Comparison of ENCODE assay signal across 1 cellular context in genomic region chr11:32529994-32530588, GRCh38.
TF ChIP-seq lines count a peak whose summit lies in the region.

No MANE protein-coding gene starts in this region.

TF ChIP-seq in GM12878, 131 proteins besides CTCF, POLR2A, EP300 and RAD21 (continued from another document and continues in another):
- TF ChIP-seq USF1 (IDR thresholded peaks at IDR 0.05; ENCODE audit: borderline replicate concordance, extremely low read length, insufficient read depth, low read depth, low read length) (no peak), YY1 (IDR thresholded peaks at IDR 0.05; ENCODE audit: low read depth, low read length) (peak; percentile 61; the same call in 1 of the 2 replicates), PAX8 (IDR thresholded peaks at IDR 0.05) (no peak), NR2C2 (IDR thresholded peaks at IDR 0.05; ENCODE audit: borderline replicate concordance, control insufficient read depth, insufficient read length, low read depth) (no peak), ZBTB11 (CRISPR knock-in tag; IDR thresholded peaks at IDR 0.05) (no peak), TCF7 (IDR thresholded peaks at IDR 0.05; ENCODE audit: borderline replicate concordance) (no peak), MTA2 (IDR thresholded peaks at IDR 0.05; ENCODE audit: low read depth) (peak; percentile 82; the same call in 1 of the 2 replicates), CEBPZ (IDR thresholded peaks at IDR 0.05; ENCODE audit: low read depth, low read length) (no peak), CEBPB (IDR thresholded peaks at IDR 0.05; ENCODE audit: borderline replicate concordance in 1 of 2, low read depth in 2 of 2, low read length in 2 of 2) (no peak), RBBP5 (conservative IDR thresholded peaks at IDR 0.05) (peak; percentile 80; the same call in 1 of the 2 replicates), PBX3 (IDR thresholded peaks at IDR 0.05; ENCODE audit: insufficient replicate concordance, low read depth, low read length) (no peak), FOXM1 (IDR thresholded peaks at IDR 0.05; ENCODE audit: low read depth, low read length) (peak; percentile 78), MLLT1 (IDR thresholded peaks at IDR 0.05) (0 out of 2 replicates have a peak, but pooled peaks have one; percentile 45), ZNF592 (IDR thresholded peaks at IDR 0.05) (no peak), KLF5 (IDR thresholded peaks at IDR 0.05; ENCODE audit: partially characterized antibody) (no peak), ZBTB33 (IDR thresholded peaks at IDR 0.05) (no peak), MXI1 (IDR thresholded peaks at IDR 0.05; ENCODE audit: low read depth, low read length) (peak; percentile 18; the same call in 1 of the 2 replicates), CREB1 (IDR thresholded peaks at IDR 0.05; ENCODE audit: low read depth) (peak; percentile 63; the same call in 1 of the 2 replicates), BCLAF1 (IDR thresholded peaks at IDR 0.05) (no peak), FOXK2 (IDR thresholded peaks at IDR 0.05) (no peak), CHD4 (IDR thresholded peaks at IDR 0.05) (no peak), TCF3 (IDR thresholded peaks at IDR 0.05; ENCODE audit: borderline replicate concordance, insufficient read depth, low read depth, low read length) (no peak), TBL1XR1 (IDR thresholded peaks at IDR 0.05; ENCODE audit: low read depth, low read length) (peak; percentile 35; the same call in 1 of the 2 replicates), USF2 (IDR thresholded peaks at IDR 0.05; ENCODE audit: borderline replicate concordance, low read depth, low read length) (no peak), CBFB (IDR thresholded peaks at IDR 0.05; ENCODE audit: low read depth) (no peak), ZNF384 (IDR thresholded peaks at IDR 0.05; ENCODE audit: borderline replicate concordance, low read depth, low read length) (no peak), CREM (IDR thresholded peaks at IDR 0.05; ENCODE audit: low read depth) (peak; percentile 69), BRCA1 (IDR thresholded peaks at IDR 0.05; ENCODE audit: low read depth, low read length) (no peak), SREBF2 (IDR thresholded peaks at IDR 0.05; ENCODE audit: low read length) (no peak), HDAC6 (IDR thresholded peaks at IDR 0.05; ENCODE audit: unreplicated experiment) (no peak), SUPT20H (IDR thresholded peaks at IDR 0.05; ENCODE audit: borderline replicate concordance, control insufficient read depth, low read depth, low read length) (no peak), IKZF1 (conservative IDR thresholded peaks at IDR 0.05) (peak; percentile 74), PAX5 (IDR thresholded peaks at IDR 0.05; ENCODE audit: borderline replicate concordance, low read depth, low read length) (peak; percentile 77; the same call in 1 of the 2 replicates), BACH1 (IDR thresholded peaks at IDR 0.05; ENCODE audit: borderline replicate concordance) (peak; percentile 16; the same call in 1 of the 2 replicates), ZZZ3 (IDR thresholded peaks at IDR 0.05; ENCODE audit: control insufficient read depth, insufficient read length, low read depth) (no peak), E2F4 (IDR thresholded peaks at IDR 0.05; ENCODE audit: low read depth, low read length) (no peak)
